22 cellular contexts compared by ENCODE assay signal in genomic region chr12:122985590-122986257, GRCh38. TPM values are rescaled to one million over a fixed set of nuclear protein-coding genes. Genes with fewer than 3 reads are reported as not detected.
DNase-seq lines count a peak whose midpoint lies in the region; ATAC-seq and TF ChIP-seq lines count a peak whose summit lies in the region.
"Had no signal": no experiment of that assay in that cellular context is flagged by ENCODE, and none has a peak within 500 bp of the region (broad histone marks: within the 10 kb centered on the region; RNA-seq: fewer than 3 reads in every experiment).

No MANE protein-coding gene starts in this region.

- peak overlapping the region; percentile 56 for H2AK5ac ChIP-seq in neuronal stem cell (ENCODE audit: low read depth, low read length)

- TF ChIP-seq EP300 in esophagus muscularis mucosa (IDR thresholded peaks at IDR 0.05): no peak

- H3K4me3 ChIP-seq in left ventricle myocardium inferior: no peak overlapping the region
- H3K4me3 ChIP-seq in esophagus muscularis mucosa: no peak overlapping the region
- H3K4me3 ChIP-seq in neuronal stem cell (ENCODE audit: low read length in 2 of 2): no peak overlapping the region
- H3K4me3 ChIP-seq: GM12878, ovary, Peyer's patch had no signal

- ATAC-seq in left cardiac atrium (no peak), GM18861 (IDR thresholded peaks at IDR 0.05; ENCODE audit: unreplicated experiment) (no peak), GM18873 (IDR thresholded peaks at IDR 0.05; ENCODE audit: low FRiP score, unreplicated experiment) (no peak)
- ATAC-seq: activated T-cell treated with anti-CD3 and anti-CD28 coated beads, Interleukin-2, amount 50 U/mL, for 4 hours; GM12878 had no signal

- H3K9me3 ChIP-seq in left ventricle myocardium inferior (replicated peaks): no peaks in the 10 kb centered on the region
- H3K9me3 ChIP-seq in esophagus muscularis mucosa: no peaks in the 10 kb centered on the region
- H3K9me3 ChIP-seq in neuronal stem cell (replicated peaks in 1 of 2; ENCODE audit: control insufficient read depth in 2 of 2, insufficient read depth in 1 of 2, low read depth in 1 of 2, low read length in 2 of 2): no peaks in the 10 kb centered on the region
- H3K9me3 ChIP-seq: breast epithelium, ovary, Peyer's patch, SK-N-SH had no signal

- H3K27me3 ChIP-seq in left ventricle myocardium inferior (ENCODE audit: low read depth): no peaks in the 10 kb centered on the region
- no peaks in the 10 kb centered on the region for H3K27me3 ChIP-seq in esophagus muscularis mucosa
- H3K27me3 ChIP-seq in neuronal stem cell (ENCODE audit: control insufficient read depth in 3 of 3, insufficient read depth in 3 of 3, low read depth in 1 of 3, low read length in 3 of 3): no peaks in the 10 kb centered on the region
- H3K27me3 ChIP-seq: breast epithelium, ovary, Peyer's patch had no signal

- TF ChIP-seq POLR2A in esophagus muscularis mucosa (IDR thresholded peaks at IDR 0.05; ENCODE audit: low read depth): no peak

- peaks cover 50% of the 10 kb centered on the region for H3K4me1 ChIP-seq in left ventricle myocardium inferior
- peaks cover 42 to 51% (median 48%) of the 10 kb centered on the region in 4 donors for H3K4me1 ChIP-seq in esophagus muscularis mucosa
- peaks cover 8 to 39% of the 10 kb centered on the region in 2 donors for H3K4me1 ChIP-seq in neuronal stem cell (ENCODE audit: control insufficient read depth in 2 of 2, insufficient read depth in 1 of 2, low read depth in 1 of 2, low read length in 2 of 2)

- H3K18ac ChIP-seq in neuronal stem cell (ENCODE audit: low read length): no peak overlapping the region

- no peak overlapping the region for H2BK120ac ChIP-seq in neuronal stem cell (ENCODE audit: low read depth, low read length)

- H2AFZ ChIP-seq in neuronal stem cell (ENCODE audit: low read length): no peak overlapping the region

- H3K14ac ChIP-seq in neuronal stem cell (ENCODE audit: low read length): no peak overlapping the region

- intact Hi-C loops in left ventricle myocardium inferior (cut with micrococcal nuclease): loop anchor here (10.0 kb wide), 1 partner anchor 249 kb away; the partner anchor contains the start of genes MPHOSPH9 and MTRFR
- intact Hi-C loops in left cardiac atrium (cut with DNase I): loop anchor here in 1 of 2 donors (5.0 kb wide), 1 partner anchor 162 kb away; no protein-coding TSS in a partner anchor
- intact Hi-C loops in esophagus muscularis mucosa (cut with DNase I): no loop called here

- H4K91ac ChIP-seq in neuronal stem cell (ENCODE audit: low read depth, low read length, poor library complexity): no peak overlapping the region

- H3K4me2 ChIP-seq in neuronal stem cell (ENCODE audit: insufficient read depth, low read length, poor library complexity, severe bottlenecking): no peak overlapping the region
- H3K4me2 ChIP-seq: KMS-11, SK-N-SH had no signal

- H2BK5ac ChIP-seq in neuronal stem cell (ENCODE audit: low read length): no peak overlapping the region

- H2BK15ac ChIP-seq in neuronal stem cell (ENCODE audit: low read length): no peak overlapping the region

- H3K79me1 ChIP-seq in neuronal stem cell (ENCODE audit: low read depth, low read length): peaks cover 11% of the 10 kb centered on the region

- TF ChIP-seq CTCF in left ventricle myocardium inferior (IDR thresholded peaks at IDR 0.05; ENCODE audit: borderline replicate concordance) (no peak), esophagus muscularis mucosa (IDR thresholded peaks at IDR 0.05) (no peak)

- peak overlapping the region; percentile 70 for H3K27ac ChIP-seq in left ventricle myocardium inferior (replicated peaks)
- peak overlapping the region; percentile 66 to 89 (median 80) for H3K27ac ChIP-seq in esophagus muscularis mucosa (replicated peaks in 1 of 4)
- H3K27ac ChIP-seq in neuronal stem cell (replicated peaks; ENCODE audit: low read length): no peak overlapping the region
- H3K27ac ChIP-seq: KMS-11 had no signal

- no peak overlapping the region for H3K9ac ChIP-seq in neuronal stem cell (ENCODE audit: low read depth, low read length, poor library complexity)
- H3K9ac ChIP-seq: KMS-11, SK-N-SH had no signal

- no peak for DNase-seq in left ventricle myocardium inferior
- no peak for DNase-seq in left cardiac atrium
- no peak for DNase-seq in esophagus muscularis mucosa (ENCODE audit: extremely low spot score)
- DNase-seq in neuronal stem cell (ENCODE audit: low spot score): no peak
- no peak for DNase-seq in DMS79 (lab: John Stamatoyannopoulos, UW)
- DNase-seq in foreskin melanocyte: no peak
- DNase-seq: ACHN; activated B cell treated with CpG ODN at 0.5 μM for 24 hours; activated CD4-positive, alpha-beta memory T cell treated with anti-CD3 and anti-CD28 coated beads, Interleukin-2, amount 10 ng/mL, durations not matched to agents 7 days and 5 days; activated T-cell treated with anti-CD3 and anti-CD28 coated beads, Interleukin-2, amount 50 U/mL, for 4 hours; DMS153; NCI-H2081 treated with DMSO at 0.1 percent for 48 hours; NCI-H446 treated with DMSO at 0.1 percent for 48 hours; Peyer's patch; SK-N-SH; stimulated activated naive CD4-positive, alpha-beta T cell had no signal

- H4K8ac ChIP-seq in neuronal stem cell (ENCODE audit: low read depth, low read length): peak overlapping the region; percentile 96

- H3K36me3 ChIP-seq in left ventricle myocardium inferior (peaks cover 61% of the 10 kb centered on the region), esophagus muscularis mucosa (peaks cover 14 to 74% (median 66%) of the 10 kb centered on the region in 4 donors), neuronal stem cell (replicated peaks in 1 of 2; ENCODE audit: control insufficient read depth in 2 of 2, insufficient read depth in 2 of 2, low read length in 2 of 2) (peaks cover 12 to 38% of the 10 kb centered on the region in 2 donors)
- H3K36me3 ChIP-seq: breast epithelium, ovary had no signal

- no peak overlapping the region for H2BK12ac ChIP-seq in neuronal stem cell (ENCODE audit: low read length)

- WGBS in esophagus muscularis mucosa: 92% methylated on average over 14 of the region's 39 CpGs
- WGBS in neuronal stem cell (ENCODE audit: extremely low coverage in 2 of 2, insufficient read length in 2 of 2, insufficient replicate concordance in 1 of 2), 2 donors: no CpG with 5 or more reads among the region's 39 CpGs

- H3K23ac ChIP-seq in neuronal stem cell (ENCODE audit: low read depth, low read length, poor library complexity): peak overlapping the region; percentile 31

- no peak overlapping the region for H3K4ac ChIP-seq in neuronal stem cell (ENCODE audit: low read length)

RNA-seq across cellular contexts. Expression of gene ARL6IP4, which starts 5.2 kb away (rescaled TPM):
- total RNA-seq in left ventricle myocardium inferior: 156 TPM
- 100 to 1,000 TPM; 159 to 176 TPM for total RNA-seq in left cardiac atrium
- 100 to 1,000 TPM; 262 to 318 (median 288) TPM for total RNA-seq in esophagus muscularis mucosa
- polyA plus RNA-seq in neuronal stem cell (2013, experiment 1 of 2): 134 TPM
- 128 TPM for polyA plus RNA-seq in neuronal stem cell (2013, experiment 2 of 2)

RNA-seq across cellular contexts. Expression of gene OGFOD2, which starts 10.7 kb away (rescaled TPM):
- 14.9 TPM for total RNA-seq in left ventricle myocardium inferior
- 10 to 100 TPM; 10.5 to 14.1 TPM for total RNA-seq in left cardiac atrium
- 10 to 100 TPM in 2 of 4 donors, 1 to 10 TPM in 2; 5.6 to 15.3 (median 8.6) TPM for total RNA-seq in esophagus muscularis mucosa
- polyA plus RNA-seq in neuronal stem cell (2013, experiment 1 of 2): 6.9 TPM
- polyA plus RNA-seq in neuronal stem cell (2013, experiment 2 of 2): 5.5 TPM

RNA-seq across cellular contexts. Expression of gene ABCB9, which starts 19.5 kb away (rescaled TPM):
- total RNA-seq in left ventricle myocardium inferior (1.6 TPM), left cardiac atrium (1 to 10 TPM; 5.7 to 5.8 TPM), esophagus muscularis mucosa (1 to 10 TPM; 1.7 to 6.2 (median 4.2) TPM)
- polyA plus RNA-seq in neuronal stem cell (2013, experiment 1 of 2): 2.0 TPM
- polyA plus RNA-seq in neuronal stem cell (2013, experiment 2 of 2): 1.5 TPM
